In the genomic region with DNA sequence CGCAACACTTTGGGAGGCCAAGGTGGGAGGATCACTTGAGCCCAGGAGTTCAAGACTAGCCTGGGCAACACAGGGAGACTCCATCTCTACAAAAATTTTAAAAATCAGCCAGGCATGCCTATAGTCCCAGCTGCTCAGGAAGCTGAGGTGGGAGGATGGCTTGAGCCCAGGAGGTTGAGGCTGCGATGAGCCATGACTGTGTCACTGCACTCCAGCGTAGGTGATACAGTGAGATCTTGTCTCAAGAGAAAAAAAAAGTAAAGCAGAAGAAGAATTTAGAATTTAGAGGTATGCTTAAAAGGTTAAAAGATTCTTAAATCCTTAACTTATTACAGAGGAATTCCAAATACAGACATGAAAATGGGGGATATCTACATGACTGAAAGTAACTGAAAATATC, we compare ENCODE assay signal across 22 cellular contexts.
A peak's percentile ranks its signal among the peaks of the same experiment; 100 is the strongest.
DNase-seq lines count a peak whose midpoint lies in the region; ATAC-seq, FAIRE-seq and TF ChIP-seq lines count a peak whose summit lies in the region.
"Had no signal": no experiment of that assay in that cellular context is flagged by ENCODE, and none has a peak within 500 bp of the region (broad histone marks: within the 10 kb centered on the region; RNA-seq: fewer than 3 reads in every experiment).

No MANE protein-coding gene starts in this region.

- peaks cover 3% of the 10 kb centered on the region for H3K9me3 Mint-ChIP-seq in activated CD8-positive, alpha-beta T cell treated with anti-CD3 and anti-CD28 coated beads for 36 hours
- H3K9me3 Mint-ChIP-seq in activated CD8-positive, alpha-beta T cell treated with anti-CD3 and anti-CD28 coated beads, Interleukin-2, amount 10 ng/mL, durations not matched to agents 7 days and 5 days (ENCODE audit: insufficient read depth) = no peaks in the 10 kb centered on the region
- peaks cover 2% of the 10 kb centered on the region for H3K9me3 Mint-ChIP-seq in astrocyte (ENCODE audit: unreplicated experiment)
- H3K9me3 Mint-ChIP-seq: stimulated activated memory B cell treated with anti-CD40 and anti-IgM and Interleukin-4, amounts not matched to agents 10 μg/mL and 1 μg/mL and 100 μg/mL, for 72 hours; type B pancreatic cell had no signal

- intact Hi-C loops in activated CD8-positive, alpha-beta T cell treated with anti-CD3 and anti-CD28 coated beads for 36 hours (cut with micrococcal nuclease) = no loop called here

- peaks cover 13% of the 10 kb centered on the region for H3K36me3 Mint-ChIP-seq in activated CD8-positive, alpha-beta T cell treated with anti-CD3 and anti-CD28 coated beads for 36 hours (ENCODE audit: low read depth)
- peaks cover 3% of the 10 kb centered on the region for H3K36me3 Mint-ChIP-seq in activated CD8-positive, alpha-beta T cell treated with anti-CD3 and anti-CD28 coated beads, Interleukin-2, amount 10 ng/mL, durations not matched to agents 7 days and 5 days (ENCODE audit: low read depth)
- H3K36me3 Mint-ChIP-seq in astrocyte (ENCODE audit: low read depth, unreplicated experiment) = no peaks in the 10 kb centered on the region
- H3K36me3 Mint-ChIP-seq: type B pancreatic cell had no signal

- peaks cover 12% of the 10 kb centered on the region for H3K4me1 Mint-ChIP-seq in activated CD8-positive, alpha-beta T cell treated with anti-CD3 and anti-CD28 coated beads for 36 hours (ENCODE audit: low read depth)
- peaks cover 7% of the 10 kb centered on the region for H3K4me1 Mint-ChIP-seq in activated CD8-positive, alpha-beta T cell treated with anti-CD3 and anti-CD28 coated beads, Interleukin-2, amount 10 ng/mL, durations not matched to agents 7 days and 5 days (ENCODE audit: low read depth)
- H3K4me1 Mint-ChIP-seq in astrocyte (ENCODE audit: low read depth, unreplicated experiment) = peaks cover 22% of the 10 kb centered on the region

- H3K4me3 ChIP-seq in Loucy (ENCODE audit: low read length, poor library complexity, severe bottlenecking) (peak overlapping the region; percentile 38), astrocyte (ENCODE audit: insufficient read depth, low read depth, low read length) (no peak overlapping the region), skeletal muscle satellite cell (ENCODE audit: low read length) (no peak overlapping the region), coronary artery (no peak overlapping the region)
- H3K4me3 ChIP-seq: colonic mucosa, SK-N-MC had no signal

- TF ChIP-seq CTCF in activated CD8-positive, alpha-beta T cell treated with anti-CD3 and anti-CD28 coated beads for 36 hours (IDR thresholded peaks at IDR 0.05) = no peak
- TF ChIP-seq CTCF in Loucy (conservative IDR thresholded peaks at IDR 0.05; ENCODE audit: low read length) (no peak), astrocyte (IDR thresholded peaks at IDR 0.05; ENCODE audit: insufficient read depth, low read depth, low read length) (no peak), coronary artery (IDR thresholded peaks at IDR 0.05) (no peak)

- H3K9me2 ChIP-seq in Loucy (replicated peaks; ENCODE audit: low read depth, low read length) = no peaks in the 10 kb centered on the region

- H3F3A ChIP-seq in Loucy (ENCODE audit: low read depth) = peaks cover 11% of the 10 kb centered on the region

- H3K4me1 ChIP-seq in Loucy (ENCODE audit: insufficient read depth, low read length, poor library complexity, severe bottlenecking) = peaks cover 51% of the 10 kb centered on the region
- peaks cover 13% of the 10 kb centered on the region for H3K4me1 ChIP-seq in astrocyte (ENCODE audit: insufficient read depth, low read length)
- peaks cover 18% of the 10 kb centered on the region for H3K4me1 ChIP-seq in skeletal muscle satellite cell (ENCODE audit: control insufficient read depth, insufficient read depth, low read length)
- H3K4me1 ChIP-seq: colonic mucosa had no signal

- H3K27me3 Mint-ChIP-seq in activated CD8-positive, alpha-beta T cell treated with anti-CD3 and anti-CD28 coated beads for 36 hours = no peaks in the 10 kb centered on the region
- H3K27me3 Mint-ChIP-seq in activated CD8-positive, alpha-beta T cell treated with anti-CD3 and anti-CD28 coated beads, Interleukin-2, amount 10 ng/mL, durations not matched to agents 7 days and 5 days (ENCODE audit: low read depth) = no peaks in the 10 kb centered on the region
- H3K27me3 Mint-ChIP-seq in astrocyte (ENCODE audit: low read depth, unreplicated experiment) = no peaks in the 10 kb centered on the region
- H3K27me3 Mint-ChIP-seq: stimulated activated memory B cell treated with anti-CD40 and anti-IgM and Interleukin-4, amounts not matched to agents 10 μg/mL and 1 μg/mL and 100 μg/mL, for 72 hours; type B pancreatic cell had no signal

- no peaks in the 10 kb centered on the region; the same call in 1 of the 2 replicates for H3K36me3 ChIP-seq in Loucy (ENCODE audit: insufficient read depth, low read length)
- H3K36me3 ChIP-seq in astrocyte (ENCODE audit: insufficient read depth, low read length) = no peaks in the 10 kb centered on the region
- no peaks in the 10 kb centered on the region for H3K36me3 ChIP-seq in skeletal muscle satellite cell (ENCODE audit: insufficient read depth, low read length)
- H3K36me3 ChIP-seq: colonic mucosa, WERI-Rb-1 had no signal

- H3K9me3 ChIP-seq in Loucy (ENCODE audit: insufficient read depth, low read depth, low read length) = no peaks in the 10 kb centered on the region
- H3K9me3 ChIP-seq in astrocyte (ENCODE audit: insufficient read depth, low read depth, low read length) = no peaks in the 10 kb centered on the region
- H3K9me3 ChIP-seq in skeletal muscle satellite cell (replicated peaks; ENCODE audit: low read length) = no peaks in the 10 kb centered on the region
- H3K9me3 ChIP-seq: colonic mucosa had no signal

- no peak overlapping the region for H2AFZ ChIP-seq in Loucy (ENCODE audit: low read length)
- no peak overlapping the region for H2AFZ ChIP-seq in astrocyte (ENCODE audit: low read depth, low read length)

- no peak for FAIRE-seq in astrocyte (lab: Jason Lieb, UNC)
- FAIRE-seq: A204.1, GM19239 had no signal

- peak; percentile 3 for DNase-seq in activated CD8-positive, alpha-beta T cell treated with anti-CD3 and anti-CD28 coated beads for 36 hours
- no peak for DNase-seq in activated CD8-positive, alpha-beta T cell treated with anti-CD3 and anti-CD28 coated beads, Interleukin-2, amount 10 ng/mL, durations not matched to agents 7 days and 5 days
- DNase-seq in astrocyte (ENCODE audit: low read depth) (no peak), coronary artery (ENCODE audit: low spot score) (no peak)
- DNase-seq: aorta, colonic mucosa, DMS53, left ventricle myocardium superior, NCI-H2081 treated with DMSO at 0.1 percent for 48 hours, NCI-H526 treated with DMSO at 0.1 percent for 48 hours, OCI-M1, posterior cingulate gyrus, WERI-Rb-1 had no signal

- ATAC-seq in activated CD8-positive, alpha-beta T cell treated with anti-CD3 and anti-CD28 coated beads for 36 hours = no peak
- no peak for ATAC-seq in activated CD8-positive, alpha-beta T cell treated with anti-CD3 and anti-CD28 coated beads, Interleukin-2, amount 10 ng/mL, durations not matched to agents 7 days and 5 days
- ATAC-seq in HG03432 (IDR thresholded peaks at IDR 0.05; ENCODE audit: unreplicated experiment) = no peak
- no peak for ATAC-seq in HG03025 (IDR thresholded peaks at IDR 0.05; ENCODE audit: low FRiP score, unreplicated experiment)
- ATAC-seq: left ventricle myocardium superior; stimulated activated memory B cell treated with anti-CD40 and anti-IgM and Interleukin-4, amounts not matched to agents 10 μg/mL and 1 μg/mL and 100 μg/mL, for 72 hours had no signal

- H3K79me2 ChIP-seq in Loucy (ENCODE audit: insufficient read depth, low read length) (peaks cover 28% of the 10 kb centered on the region), astrocyte (ENCODE audit: insufficient read depth, low read length) (no peaks in the 10 kb centered on the region)

- H3K4me3 Mint-ChIP-seq in activated CD8-positive, alpha-beta T cell treated with anti-CD3 and anti-CD28 coated beads for 36 hours = no peak overlapping the region
- no peak overlapping the region for H3K4me3 Mint-ChIP-seq in activated CD8-positive, alpha-beta T cell treated with anti-CD3 and anti-CD28 coated beads, Interleukin-2, amount 10 ng/mL, durations not matched to agents 7 days and 5 days
- H3K4me3 Mint-ChIP-seq in astrocyte (ENCODE audit: unreplicated experiment) = no peak overlapping the region
- H3K4me3 Mint-ChIP-seq: stimulated activated memory B cell treated with anti-CD40 and anti-IgM and Interleukin-4, amounts not matched to agents 10 μg/mL and 1 μg/mL and 100 μg/mL, for 72 hours; type B pancreatic cell had no signal

- CTCF ChIA-PET in activated CD8-positive, alpha-beta T cell treated with anti-CD3 and anti-CD28 coated beads for 36 hours (lab: Charles Lee) = no interaction called here
- CTCF ChIA-PET in activated CD8-positive, alpha-beta T cell treated with anti-CD3 and anti-CD28 coated beads, Interleukin-2, amount 10 ng/mL, durations not matched to agents 7 days and 5 days (lab: Charles Lee) = no interaction called here

- H3K9ac ChIP-seq in Loucy (ENCODE audit: low read depth, low read length, poor library complexity, severe bottlenecking) (peak overlapping the region; percentile 68), astrocyte (ENCODE audit: low read length) (no peak overlapping the region), skeletal muscle satellite cell (ENCODE audit: low read depth, low read length) (peak overlapping the region; percentile 56)

- H3K27ac ChIP-seq in astrocyte (ENCODE audit: low read depth, low read length) (peak overlapping the region; percentile 49), coronary artery (no peak overlapping the region)
- H3K27ac ChIP-seq: colonic mucosa, SK-N-MC, WERI-Rb-1 had no signal

- H3K27me3 ChIP-seq in Loucy (ENCODE audit: insufficient read depth, low read length, poor library complexity, severe bottlenecking) = no peaks in the 10 kb centered on the region
- no peaks in the 10 kb centered on the region for H3K27me3 ChIP-seq in astrocyte (ENCODE audit: insufficient read depth, low read length)
- no peaks in the 10 kb centered on the region for H3K27me3 ChIP-seq in skeletal muscle satellite cell (ENCODE audit: control insufficient read depth, insufficient read depth, low read length)
- H3K27me3 ChIP-seq: colonic mucosa had no signal

- POLR2A ChIA-PET in activated CD8-positive, alpha-beta T cell treated with anti-CD3 and anti-CD28 coated beads for 36 hours (lab: Charles Lee) = no interaction called here
- POLR2A ChIA-PET in activated CD8-positive, alpha-beta T cell treated with anti-CD3 and anti-CD28 coated beads, Interleukin-2, amount 10 ng/mL, durations not matched to agents 7 days and 5 days (lab: Charles Lee) = no interaction called here

- peak overlapping the region; percentile 64 for H3K4me2 ChIP-seq in Loucy (ENCODE audit: low read depth, low read length, poor library complexity, severe bottlenecking)
- peak overlapping the region; percentile 48 for H3K4me2 ChIP-seq in astrocyte (ENCODE audit: low read length)
- H3K4me2 ChIP-seq in skeletal muscle satellite cell (ENCODE audit: low read length) = no peak overlapping the region

- H4K20me1 ChIP-seq in Loucy (ENCODE audit: insufficient read depth, low read length, poor library complexity, severe bottlenecking) (no peaks in the 10 kb centered on the region), astrocyte (ENCODE audit: insufficient read depth, low read length) (no peaks in the 10 kb centered on the region)

- H3K27ac Mint-ChIP-seq in activated CD8-positive, alpha-beta T cell treated with anti-CD3 and anti-CD28 coated beads for 36 hours = no peak overlapping the region
- no peak overlapping the region for H3K27ac Mint-ChIP-seq in activated CD8-positive, alpha-beta T cell treated with anti-CD3 and anti-CD28 coated beads, Interleukin-2, amount 10 ng/mL, durations not matched to agents 7 days and 5 days
- peak overlapping the region; percentile 96 for H3K27ac Mint-ChIP-seq in astrocyte (ENCODE audit: unreplicated experiment)
- H3K27ac Mint-ChIP-seq: stimulated activated memory B cell treated with anti-CD40 and anti-IgM and Interleukin-4, amounts not matched to agents 10 μg/mL and 1 μg/mL and 100 μg/mL, for 72 hours; type B pancreatic cell had no signal
